ENCODE assay signal across 9 cellular contexts in genomic region chr1:204152310-204153044, GRCh38. TPM values are rescaled to one million over a fixed set of nuclear protein-coding genes. Genes with fewer than 3 reads are reported as not detected.
DNase-seq lines count a peak whose midpoint lies in the region; ATAC-seq and TF ChIP-seq lines count a peak whose summit lies in the region.
"Had no signal": no experiment of that assay in that cellular context is flagged by ENCODE, and none has a peak within 500 bp of the region (broad histone marks: within the 10 kb centered on the region; RNA-seq: fewer than 3 reads in every experiment).

No MANE protein-coding gene starts in this region.

- H3K4me1 ChIP-seq in IMR-90 (ENCODE audit: control insufficient read depth, insufficient read depth, low read length) (peaks cover 7% of the 10 kb centered on the region), mucosa of rectum (ENCODE audit: control insufficient read depth in 2 of 2, insufficient read depth in 2 of 2, low read length in 2 of 2) (peaks cover 0 to 8% of the 10 kb centered on the region in 2 donors)

- peak overlapping the region; percentile 91 for H2AK9ac ChIP-seq in IMR-90 (replicated peaks; ENCODE audit: low read depth, low read length, poor library complexity)

- 45% methylated on average over 10 of the region's 25 CpGs; no CpG with 5 or more reads in 1 of the 2 experiments for WGBS in IMR-90 (ENCODE audit: extremely low coverage in 2 of 2, insufficient read length in 1 of 2), 2 experiments

- peak overlapping the region; percentile 90 to 94 for H4K8ac ChIP-seq in IMR-90 (ENCODE audit: low read depth in 2 of 2, low read length in 2 of 2)

- POLR2A ChIA-PET in IMR-90 (lab: Charles Lee; ENCODE audit: unreplicated experiment) = no interaction called here

- H3K36me3 ChIP-seq in IMR-90 (ENCODE audit: control insufficient read depth, insufficient read depth, low read length) (0 out of 2 replicates have a peak, but pooled peaks cover 1% of the 10 kb centered on the region), mucosa of rectum (ENCODE audit: control insufficient read depth in 2 of 2, insufficient read depth in 2 of 2, low read length in 2 of 2) (no peaks in the 10 kb centered on the region)

- peak overlapping the region; percentile 71; the same call in 1 of the 2 replicates for H4K91ac ChIP-seq in IMR-90 (ENCODE audit: insufficient read depth, low read depth, low read length)

- peak overlapping the region; percentile 84 for H2AK5ac ChIP-seq in IMR-90 (ENCODE audit: low read depth, low read length)

- peak overlapping the region; percentile 15 for H3K18ac ChIP-seq in IMR-90 (ENCODE audit: low read depth, low read length)

- peak overlapping the region; percentile 93 for H3K4me2 ChIP-seq in IMR-90 (ENCODE audit: low read depth, low read length)

- no TSS peak for BruUV-seq in IMR-90 (replicated peaks; lab: Mats Ljungman, UMichigan)

- H3K23ac ChIP-seq in IMR-90 (ENCODE audit: low read depth, low read length) = peak overlapping the region; percentile 82; the same call in 1 of the 2 replicates

- peak overlapping the region; percentile 5; the same call in 1 of the 2 replicates for H3K27ac ChIP-seq in 22Rv1
- peak overlapping the region; percentile 20; the same call in 1 of the 2 replicates for H3K27ac ChIP-seq in IMR-90 (ENCODE audit: insufficient read depth, low read length)
- no peak overlapping the region for H3K27ac ChIP-seq in mucosa of rectum (ENCODE audit: low read depth in 2 of 2, low read length in 2 of 2)

- CTCF ChIA-PET in IMR-90 (lab: Yijun Ruan, JAX) = interaction anchor here (0.6 to 1.2 kb wide), 2 partner anchors 54 to 412 kb away, joined by 3 to 5 read pairs; no protein-coding TSS in a partner anchor

- H3K9ac ChIP-seq in IMR-90 (ENCODE audit: low read depth, low read length) (peak overlapping the region; percentile 85), mucosa of rectum (ENCODE audit: low read depth in 1 of 2, low read length in 2 of 2) (peak overlapping the region in 1 of 2 donors; percentile 56)

- H3K9me1 ChIP-seq in IMR-90 (ENCODE audit: insufficient read depth, low read length) = peaks cover 7% of the 10 kb centered on the region; the same call in 1 of the 2 replicates

- no peak overlapping the region for H2BK20ac ChIP-seq in IMR-90 (ENCODE audit: low read depth, low read length)

- H3K9me3 ChIP-seq in IMR-90 (ENCODE audit: control insufficient read depth, insufficient read depth, low read length) (no peaks in the 10 kb centered on the region), mucosa of rectum (ENCODE audit: control insufficient read depth in 2 of 2, low read length in 2 of 2) (no peaks in the 10 kb centered on the region)

- no peak for TF ChIP-seq POLR2A in IMR-90 (IDR thresholded peaks at IDR 0.05; ENCODE audit: low read depth, low read length)

- H2BK5ac ChIP-seq in IMR-90 (ENCODE audit: low read depth, low read length, poor library complexity, severe bottlenecking) = no peak overlapping the region

- H3K4me3 ChIP-seq in IMR-90 (ENCODE audit: insufficient read depth, low read depth, low read length) (peak overlapping the region; percentile 95), mucosa of rectum (ENCODE audit: low read length in 2 of 2) (peak overlapping the region; percentile 26 to 49)

- peak overlapping the region; percentile 19; the same call in 1 of the 2 replicates for H2BK120ac ChIP-seq in IMR-90 (ENCODE audit: low read depth, low read length)

- H3K27me3 ChIP-seq in IMR-90 (ENCODE audit: control insufficient read depth, insufficient read depth, low read length) (peaks cover 9% of the 10 kb centered on the region; the same call in 1 of the 2 replicates), mucosa of rectum (ENCODE audit: control insufficient read depth in 2 of 2, insufficient read depth in 2 of 2, low read length in 2 of 2) (peaks cover 7 to 14% of the 10 kb centered on the region in 2 donors)

- peaks cover 0 to 9% of the 10 kb centered on the region in 2 experiments; a peak in 2 of 4 replicates for H3K79me1 ChIP-seq in IMR-90 (ENCODE audit: low read depth in 1 of 2, low read length in 2 of 2)

- intact Hi-C loops in IMR-90 (cut with micrococcal nuclease) = no loop called here

- dilution Hi-C loops in IMR-90 (cut with HindIII; ENCODE audit: low sequenced_read_pairs, unreplicated experiment) = loop anchor here (25.0 kb wide), 1 partner anchor 235 kb away; no protein-coding TSS in a partner anchor

- ATAC-seq in IMR-90 (ENCODE audit: low read depth) (peak; percentile 9), GM19328 (IDR thresholded peaks at IDR 0.05; ENCODE audit: unreplicated experiment) (no peak), HG02852 (IDR thresholded peaks at IDR 0.05; ENCODE audit: unreplicated experiment) (no peak), GM18909 (IDR thresholded peaks at IDR 0.05; ENCODE audit: poor library complexity, unreplicated experiment) (no peak)

- peak overlapping the region; percentile 93 for H3K4ac ChIP-seq in IMR-90 (ENCODE audit: low read depth, low read length)

- H4K20me1 ChIP-seq in IMR-90 (ENCODE audit: insufficient read depth, low read length) = no peaks in the 10 kb centered on the region

- peak overlapping the region; percentile 80 for H4K5ac ChIP-seq in IMR-90 (ENCODE audit: low read depth, low read length)

- no peak for TF ChIP-seq RAD21 in IMR-90 (IDR thresholded peaks at IDR 0.05; ENCODE audit: low read length)

- H3K14ac ChIP-seq in IMR-90 (replicated peaks; ENCODE audit: low read depth, low read length) = peak overlapping the region; percentile 92

- H3K56ac ChIP-seq in IMR-90 (ENCODE audit: extremely low read depth, insufficient read depth, low read length) = peak overlapping the region; percentile 28; the same call in 1 of the 2 replicates

- TF ChIP-seq CTCF in 22Rv1 (IDR thresholded peaks at IDR 0.05) = no peak
- TF ChIP-seq CTCF in IMR-90 (conservative IDR thresholded peaks at IDR 0.05; ENCODE audit: low read depth, low read length) = no peak

- no peak for DNase-seq in IMR-90
- peak; percentile 12 for DNase-seq in dermis blood vessel endothelial cell
- no peak for DNase-seq in stimulated activated CD4-positive, alpha-beta T cell treated with anti-CD3 and anti-CD28 coated beads, Interleukin-12 subunit alpha, Interleukin-12 subunit beta, amount 100 ng/mL, for 4 hours

- H2AFZ ChIP-seq in IMR-90 (replicated peaks; ENCODE audit: low read length, poor library complexity) = peak overlapping the region; percentile 95

- in situ Hi-C loops in IMR-90 (cut with MboI; ENCODE audit: low sequenced_read_pairs) = no loop called here

- peak overlapping the region; percentile 41; the same call in 1 of the 3 replicates for H2BK15ac ChIP-seq in IMR-90 (ENCODE audit: low read depth, low read length)

TF ChIP-seq in IMR-90, 13 proteins besides CTCF, POLR2A, EP300 and RAD21:
- TF ChIP-seq MAFK (IDR thresholded peaks at IDR 0.05; ENCODE audit: low read depth, low read length) (no peak), RFX5 (IDR thresholded peaks at IDR 0.05; ENCODE audit: low read depth, low read length) (no peak), MXI1 (IDR thresholded peaks at IDR 0.05; ENCODE audit: borderline replicate concordance, low read depth, low read length) (no peak), NFE2L2 (IDR thresholded peaks at IDR 0.05; ENCODE audit: low read depth, low read length) (no peak), FOS (IDR thresholded peaks at IDR 0.05; ENCODE audit: low read depth, low read length) (no peak), CEBPB (IDR thresholded peaks at IDR 0.05; ENCODE audit: low read depth, low read length) (no peak)

RNA-seq across cellular contexts. Expression of gene ETNK2, which starts 0.6 kb away (rescaled TPM):
- total RNA-seq in IMR-90 (2012; rRNA removed) (24.7 and 26.0 TPM in 2 replicates), dermis blood vessel endothelial cell (9.9 and 10.7 TPM in 2 replicates)
- 17.8 and 18.9 TPM in 2 replicates for polyA plus RNA-seq in IMR-90 (2012; rRNA removed)
- polyA plus RNA-seq in IMR-90 (2012; cell fraction: cytosol; rRNA removed) = 12.8 and 21.9 TPM in 2 replicates
- 9.1 and 9.2 TPM in 2 replicates for polyA plus RNA-seq in IMR-90 (2012; cell fraction: nucleus; rRNA removed; ENCODE audit: low replicate concordance)

RNA-seq across cellular contexts. Expression of gene REN, which starts 13.7 kb away (rescaled TPM):
- total RNA-seq in IMR-90 (2012; rRNA removed) = 0.28 and 0.54 TPM in 2 replicates
- 1.1 and 1.2 TPM in 2 replicates for polyA plus RNA-seq in IMR-90 (2012; rRNA removed)
- 0.27 and 0.78 TPM in 2 replicates for polyA plus RNA-seq in IMR-90 (2012; cell fraction: cytosol; rRNA removed)
- polyA plus RNA-seq in IMR-90 (2012; cell fraction: nucleus; rRNA removed; ENCODE audit: low replicate concordance) = 0.63 and 0.83 TPM in 2 replicates
- not detected in 2 replicates for total RNA-seq in dermis blood vessel endothelial cell
- total RNA-seq: NCI-H460 had no signal

RNA-seq across cellular contexts. Expression of gene KISS1, which starts 43.8 kb away (rescaled TPM):
- 7.2 and 11.7 TPM in 2 replicates for total RNA-seq in IMR-90 (2012; rRNA removed)
- 27.3 and 34.7 TPM in 2 replicates for polyA plus RNA-seq in IMR-90 (2012; rRNA removed)
- polyA plus RNA-seq in IMR-90 (2012; cell fraction: cytosol; rRNA removed) = 26.9 and 33.4 TPM in 2 replicates
- polyA plus RNA-seq in IMR-90 (2012; cell fraction: nucleus; rRNA removed; ENCODE audit: low replicate concordance) = 6.2 and 14.8 TPM in 2 replicates
- total RNA-seq in dermis blood vessel endothelial cell = 0.14 TPM in 1 of 2 replicates, not detected in the other
- total RNA-seq: NCI-H460 had no signal

Comparison
In these comparisons a context has a peak if more than half of its experiments do, and no peak if none do; other contexts are left out.
1. H3K27ac ChIP-seq: peak in 22Rv1 (single experiment) and IMR-90 (single experiment); none in mucosa of rectum (0 of 2).